ENCODE assay signal across 8 cellular contexts in genomic region chr11:61826930-61827572, GRCh38. TPM values are rescaled to one million over a fixed set of nuclear protein-coding genes. Genes with fewer than 3 reads are reported as not detected.
DNase-seq lines count a peak whose midpoint lies in the region; ATAC-seq and TF ChIP-seq lines count a peak whose summit lies in the region.

No MANE protein-coding gene starts in this region.

- H3K4me1 ChIP-seq in SK-N-SH (ENCODE audit: control insufficient read depth in 1 of 2, insufficient read depth in 2 of 2, low read depth in 1 of 2, low read length in 1 of 2) = peaks cover 10 to 38% of the 10 kb centered on the region in 2 experiments; a peak in 2 of 4 replicates

- no peaks in the 10 kb centered on the region for H4K20me1 ChIP-seq in SK-N-SH (ENCODE audit: insufficient read depth)

- no peaks in the 10 kb centered on the region for H3K9me3 Mint-ChIP-seq in osteocyte (ENCODE audit: unreplicated experiment)

- H3K36me3 ChIP-seq in SK-N-SH (replicated peaks in 1 of 2; ENCODE audit: control insufficient read depth in 1 of 2, insufficient read depth in 2 of 2, low read length in 1 of 2) = peaks cover 0 to 4% of the 10 kb centered on the region in 2 experiments

- TF ChIP-seq CTCF in SK-N-SH (IDR thresholded peaks at IDR 0.05) (no peak), fibroblast of mammary gland (conservative IDR thresholded peaks at IDR 0.05; ENCODE audit: control insufficient read depth, insufficient read depth, low read depth, low read length) (no peak), osteocyte (IDR thresholded peaks at IDR 0.05) (no peak)

- H3K4me1 Mint-ChIP-seq in osteocyte (ENCODE audit: unreplicated experiment) = peaks cover 37% of the 10 kb centered on the region

- DNase-seq in NCI-H2107 treated with DMSO at 0.1 percent for 48 hours (lab: John Stamatoyannopoulos, UW; ENCODE audit: unreplicated experiment) (peak; percentile 25), NCI-H2107 (lab: John Stamatoyannopoulos, UW) (no peak), SK-N-SH (peak; percentile 53), fibroblast of mammary gland (ENCODE audit: low read depth) (no peak), osteocyte (ENCODE audit: extremely low spot score, unreplicated experiment) (no peak)
- DNase-seq in stimulated activated CD4-positive, alpha-beta T cell treated with anti-CD3 and anti-CD28 coated beads, Interleukin-2, amount 100 ng/mL, for 48 hours = no peak

- peak overlapping the region; percentile 67 for H3K9ac ChIP-seq in SK-N-SH

- no peaks in the 10 kb centered on the region for H3K9me3 ChIP-seq in SK-N-SH

- 0 out of 2 replicates have a peak overlapping the region, but pooled peaks have one; percentile 71 for H2AFZ ChIP-seq in SK-N-SH (ENCODE audit: low read depth)

- H3K4me2 ChIP-seq in SK-N-SH = peak overlapping the region; percentile 91

- H3K36me3 Mint-ChIP-seq in osteocyte (ENCODE audit: unreplicated experiment) = peaks cover 1% of the 10 kb centered on the region

- TF ChIP-seq RAD21 in SK-N-SH (IDR thresholded peaks at IDR 0.05; ENCODE audit: low read length) = no peak

- H3K27ac Mint-ChIP-seq in osteocyte (ENCODE audit: unreplicated experiment) = peak overlapping the region; percentile 84

- no peaks in the 10 kb centered on the region for H3K9me2 ChIP-seq in SK-N-SH

- H3F3A ChIP-seq in SK-N-SH (replicated peaks; ENCODE audit: insufficient read depth) = no peaks in the 10 kb centered on the region

- no peaks in the 10 kb centered on the region for H3K27me3 ChIP-seq in SK-N-SH (ENCODE audit: insufficient read depth)

- CTCF ChIA-PET in SK-N-SH (lab: Yijun Ruan, JAX) = interaction anchor here (2.4 to 4.5 kb wide), 3 partner anchors 11 to 255 kb away, joined by 9 to 63 read pairs (median 19); partner anchors contain the start of gene FADS1

- peak overlapping the region; percentile 21 to 99 for H3K27ac ChIP-seq in SK-N-SH (ENCODE audit: low read depth in 2 of 2, low read length in 1 of 2)

- H3K4me3 Mint-ChIP-seq in osteocyte (ENCODE audit: unreplicated experiment) = peak overlapping the region; percentile 91

- POLR2A ChIA-PET in SK-N-SH (lab: Yijun Ruan, JAX) = interaction anchor here (2.3 to 5.3 kb wide), 3 partner anchors 11 to 142 kb away, joined by 7 to 84 read pairs (median 14); partner anchors contain the start of genes FADS1, FEN1, FTH1 and TMEM258

- no peak for TF ChIP-seq EP300 in SK-N-SH (IDR thresholded peaks at IDR 0.05; ENCODE audit: borderline replicate concordance in 1 of 2, low read depth in 1 of 2, low read length in 1 of 2)

- H3K4me3 ChIP-seq in SK-N-SH (ENCODE audit: low read depth in 2 of 2, low read length in 1 of 2) = peak overlapping the region; percentile 70 to 96
- peak overlapping the region; percentile 96 for H3K4me3 ChIP-seq in fibroblast of mammary gland (ENCODE audit: control insufficient read depth, low read depth, low read length)

- WGBS in SK-N-SH (ENCODE audit: low lambda C conversion rate) = 49% methylated on average over 22 of the region's 23 CpGs

- no peaks in the 10 kb centered on the region for H3K27me3 Mint-ChIP-seq in osteocyte (ENCODE audit: unreplicated experiment)

- H3K79me2 ChIP-seq in SK-N-SH (ENCODE audit: insufficient read depth) = peaks cover 35% of the 10 kb centered on the region

- ATAC-seq in HG02973 (IDR thresholded peaks at IDR 0.05; ENCODE audit: unreplicated experiment) = peak; percentile 5
- no peak for ATAC-seq in GM18858 (IDR thresholded peaks at IDR 0.05; ENCODE audit: unreplicated experiment)

TF ChIP-seq in SK-N-SH, 30 proteins besides CTCF, POLR2A, EP300 and RAD21:
- TF ChIP-seq GATA2 (CRISPR knock-in tag; IDR thresholded peaks at IDR 0.05) = no peak
- TF ChIP-seq RXRA (IDR thresholded peaks at IDR 0.05; ENCODE audit: borderline replicate concordance, low read depth) = no peak
- TF ChIP-seq YY1 (IDR thresholded peaks at IDR 0.05; ENCODE audit: low read depth) = peak; percentile 65; the same call in 1 of the 2 replicates
- peak; percentile 64; the same call in 1 of the 2 replicates for TF ChIP-seq MXI1 (IDR thresholded peaks at IDR 0.05; ENCODE audit: low read depth, low read length)
- TF ChIP-seq, protein P1, sequence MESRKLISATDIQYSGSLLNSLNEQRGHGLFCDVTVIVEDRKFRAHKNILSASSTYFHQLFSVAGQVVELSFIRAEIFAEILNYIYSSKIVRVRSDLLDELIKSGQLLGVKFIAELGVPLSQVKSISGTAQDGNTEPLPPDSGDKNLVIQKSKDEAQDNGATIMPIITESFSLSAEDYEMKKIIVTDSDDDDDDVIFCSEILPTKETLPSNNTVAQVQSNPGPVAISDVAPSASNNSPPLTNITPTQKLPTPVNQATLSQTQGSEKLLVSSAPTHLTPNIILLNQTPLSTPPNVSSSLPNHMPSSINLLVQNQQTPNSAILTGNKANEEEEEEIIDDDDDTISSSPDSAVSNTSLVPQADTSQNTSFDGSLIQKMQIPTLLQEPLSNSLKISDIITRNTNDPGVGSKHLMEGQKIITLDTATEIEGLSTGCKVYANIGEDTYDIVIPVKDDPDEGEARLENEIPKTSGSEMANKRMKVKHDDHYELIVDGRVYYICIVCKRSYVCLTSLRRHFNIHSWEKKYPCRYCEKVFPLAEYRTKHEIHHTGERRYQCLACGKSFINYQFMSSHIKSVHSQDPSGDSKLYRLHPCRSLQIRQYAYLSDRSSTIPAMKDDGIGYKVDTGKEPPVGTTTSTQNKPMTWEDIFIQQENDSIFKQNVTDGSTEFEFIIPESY (IDR thresholded peaks at IDR 0.05; ENCODE audit: borderline replicate concordance, low read depth) = no peak

RNA-seq across cellular contexts. Expression of gene FADS2, which starts 1.0 kb away (rescaled TPM):
- polyA plus RNA-seq in SK-N-SH (2012; rRNA removed) = 67.8 and 77.1 TPM in 2 replicates
- polyA plus RNA-seq in SK-N-SH (2012; cell fraction: cytosol; rRNA removed) = 35.0 and 46.7 TPM in 2 replicates
- 81.1 and 91.8 TPM in 2 replicates for polyA plus RNA-seq in SK-N-SH (2012; cell fraction: nucleus; rRNA removed)
- total RNA-seq in osteocyte = 193 and 207 TPM in 2 replicates

RNA-seq across cellular contexts. Expression of gene FADS1, which starts 10.2 kb away (rescaled TPM):
- polyA plus RNA-seq in SK-N-SH (2012; rRNA removed) = 20.6 and 26.4 TPM in 2 replicates
- polyA plus RNA-seq in SK-N-SH (2012; cell fraction: cytosol; rRNA removed) = 13.8 and 18.5 TPM in 2 replicates
- polyA plus RNA-seq in SK-N-SH (2012; cell fraction: nucleus; rRNA removed) = 17.8 and 27.8 TPM in 2 replicates
- 73.1 and 76.0 TPM in 2 replicates for total RNA-seq in osteocyte

RNA-seq across cellular contexts. Expression of gene FEN1, which starts 34.3 kb away (rescaled TPM):
- polyA plus RNA-seq in SK-N-SH (2012; rRNA removed) = 35.9 and 39.5 TPM in 2 replicates
- 33.0 and 38.9 TPM in 2 replicates for polyA plus RNA-seq in SK-N-SH (2012; cell fraction: cytosol; rRNA removed)
- 16.8 and 18.5 TPM in 2 replicates for polyA plus RNA-seq in SK-N-SH (2012; cell fraction: nucleus; rRNA removed)
- 19.5 and 19.8 TPM in 2 replicates for total RNA-seq in osteocyte

RNA-seq across cellular contexts. Expression of gene TMEM258, which starts 34.7 kb away (rescaled TPM):
- polyA plus RNA-seq in SK-N-SH (2012; rRNA removed) = 454 and 617 TPM in 2 replicates
- 466 and 537 TPM in 2 replicates for polyA plus RNA-seq in SK-N-SH (2012; cell fraction: cytosol; rRNA removed)
- 90.9 and 135 TPM in 2 replicates for polyA plus RNA-seq in SK-N-SH (2012; cell fraction: nucleus; rRNA removed)
- total RNA-seq in osteocyte = 137 and 149 TPM in 2 replicates

Comparison
In these comparisons a context has a peak if more than half of its experiments do, and no peak if none do; other contexts are left out.
1. DNase-seq: peak in NCI-H2107 treated with DMSO at 0.1 percent for 48 hours (single experiment) and SK-N-SH (single experiment); none in NCI-H2107 (single experiment), fibroblast of mammary gland (single experiment), osteocyte (single experiment) and stimulated activated CD4-positive, alpha-beta T cell treated with anti-CD3 and anti-CD28 coated beads, Interleukin-2, amount 100 ng/mL, for 48 hours (0 of 2).